ENCODE assay signal across 1 cellular context in the genomic region with DNA sequence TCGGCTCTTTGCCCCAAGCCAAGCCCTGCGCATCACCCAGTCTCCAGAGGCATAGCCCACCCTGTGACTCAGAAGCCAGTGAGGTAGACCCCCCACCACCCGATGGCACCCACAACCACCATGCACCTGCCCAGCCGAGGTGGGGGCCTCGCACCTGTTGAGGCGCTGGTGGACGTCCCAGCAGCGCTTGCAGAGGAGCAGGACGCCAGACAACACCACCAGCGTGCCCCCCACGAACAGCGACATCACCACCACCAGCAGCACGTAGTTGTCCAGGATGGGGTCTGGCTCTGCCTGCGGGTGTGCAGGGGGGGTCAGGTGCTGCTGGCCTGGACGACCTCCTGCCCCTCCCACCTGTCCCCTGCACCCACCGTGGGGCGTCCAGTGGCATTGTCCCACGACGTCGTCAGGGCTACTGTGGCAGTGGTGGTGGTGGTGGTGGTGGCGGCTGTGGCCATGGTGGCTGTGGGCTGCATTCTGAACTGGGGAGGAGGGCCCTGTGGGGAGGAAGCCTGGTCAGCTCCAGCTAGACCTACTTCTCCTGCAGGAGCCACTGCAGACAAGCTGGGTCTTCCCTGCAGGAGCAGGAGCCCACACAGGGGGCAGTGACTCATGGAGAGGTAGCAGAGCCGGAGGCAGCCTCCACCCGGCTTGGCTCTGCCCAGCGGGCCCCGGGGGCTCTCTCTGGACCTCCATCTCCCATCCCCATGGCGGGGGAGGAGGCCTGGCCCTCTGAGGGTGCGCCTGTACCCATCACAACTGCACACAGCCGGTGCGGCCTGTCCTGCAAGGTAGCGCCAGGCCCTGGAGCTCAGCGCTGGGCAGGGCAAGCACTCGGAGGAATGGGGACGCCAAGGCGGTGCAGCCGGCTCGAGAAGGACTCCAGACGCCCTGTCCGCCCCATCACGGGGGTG.
A peak's percentile ranks its signal among the peaks of the same experiment; 100 is the strongest.
TF ChIP-seq lines count a peak whose summit lies in the region.

No MANE protein-coding gene starts in this region.

TF ChIP-seq in H1, 55 proteins besides CTCF, POLR2A, EP300 and RAD21:
- TF ChIP-seq SP1 (IDR thresholded peaks at IDR 0.05; ENCODE audit: low read depth, low read length): no peak
- TF ChIP-seq, protein P1, sequence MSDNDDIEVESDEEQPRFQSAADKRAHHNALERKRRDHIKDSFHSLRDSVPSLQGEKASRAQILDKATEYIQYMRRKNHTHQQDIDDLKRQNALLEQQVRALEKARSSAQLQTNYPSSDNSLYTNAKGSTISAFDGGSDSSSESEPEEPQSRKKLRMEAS (IDR thresholded peaks at IDR 0.05): no peak
- 0 out of 2 replicates have a peak, but pooled peaks have one; percentile 46 for TF ChIP-seq GABPA (IDR thresholded peaks at IDR 0.05; ENCODE audit: borderline replicate concordance, insufficient read depth, low read length)
- no peak for TF ChIP-seq CBX5 (IDR thresholded peaks at IDR 0.05; ENCODE audit: low read depth, low read length)
- TF ChIP-seq SIX5 (IDR thresholded peaks at IDR 0.05; ENCODE audit: low read depth, low read length): no peak
- no peak for TF ChIP-seq KDM4A (IDR thresholded peaks at IDR 0.05; ENCODE audit: low read depth, low read length, severe bottlenecking)
- no peak for TF ChIP-seq CEBPB (IDR thresholded peaks at IDR 0.05; ENCODE audit: low read depth, low read length)
- no peak for TF ChIP-seq SP2 (IDR thresholded peaks at IDR 0.05; ENCODE audit: low read length)
